Comparison of ENCODE assay signal across 24 cellular contexts in genomic region chr12:8957561-8957960, GRCh38. TPM values are rescaled to one million over a fixed set of nuclear protein-coding genes. Genes with fewer than 3 reads are reported as not detected.
DNase-seq lines count a peak whose midpoint lies in the region; ATAC-seq lines count a peak whose summit lies in the region.
"Had no signal": no experiment of that assay in that cellular context is flagged by ENCODE, and none has a peak within 500 bp of the region (broad histone marks: within the 10 kb centered on the region; RNA-seq: fewer than 3 reads in every experiment).

No MANE protein-coding gene starts in this region.

- H3K27ac Mint-ChIP-seq in activated T-cell treated with anti-CD3 and anti-CD28 coated beads, Interleukin-2, amount 50 U/mL, for 72 hours = peak overlapping the region; percentile 75
- peak overlapping the region; percentile 85 to 97 for H3K27ac Mint-ChIP-seq in T-cell

- intact Hi-C loops in left cardiac atrium (cut with DNase I) = loop anchor here in 1 of 2 donors (10.0 kb wide), 1 partner anchor 77 kb away; no protein-coding TSS in a partner anchor

- peaks cover 8 to 23% of the 10 kb centered on the region in 2 donors for H3K36me3 Mint-ChIP-seq in activated T-cell treated with anti-CD3 and anti-CD28 coated beads, Interleukin-2, amount 50 U/mL, for 72 hours (ENCODE audit: insufficient read depth in 2 of 2)
- peaks cover 11% of the 10 kb centered on the region for H3K36me3 Mint-ChIP-seq in T-cell

- no peak overlapping the region for H3K4me3 Mint-ChIP-seq in activated T-cell treated with anti-CD3 and anti-CD28 coated beads, Interleukin-2, amount 50 U/mL, for 72 hours
- H3K4me3 Mint-ChIP-seq in T-cell = peak overlapping the region in 1 of 3 donors; percentile 37

- CTCF ChIA-PET in T-cell (lab: Charles Lee) = interaction anchor here in 1 of 2 donors (1.0 kb wide), 1 partner anchor 81 kb away, joined by 5 read pairs; no protein-coding TSS in a partner anchor

- POLR2A ChIA-PET in T-cell (lab: Charles Lee) = interaction anchor here in 1 of 2 donors (0.6 kb wide), 1 partner anchor 81 kb away, joined by 11 read pairs; no protein-coding TSS in a partner anchor

- peaks cover 4% of the 10 kb centered on the region in 2 donors for H3K9me3 Mint-ChIP-seq in activated T-cell treated with anti-CD3 and anti-CD28 coated beads, Interleukin-2, amount 50 U/mL, for 72 hours
- peaks cover 0 to 10% (median 4%) of the 10 kb centered on the region in 3 donors for H3K9me3 Mint-ChIP-seq in T-cell

- no peak for DNase-seq in activated T-cell treated with anti-CD3 and anti-CD28 coated beads, Interleukin-2, amount 50 U/mL, for 72 hours
- DNase-seq in activated T-cell treated with anti-CD3 and anti-CD28 coated beads, Interleukin-2, amount 50 U/mL, for 48 hours = no peak
- DNase-seq in T-cell (no peak), left kidney (ENCODE audit: low read depth, low spot score) (peak; percentile 25), left cardiac atrium (no peak), NK-92 (lab: John Stamatoyannopoulos, UW; ENCODE audit: unreplicated experiment) (no peak)
- DNase-seq: DMS 273 treated with DMSO at 0.1 percent for 48 hours, DMS79, EL, GDM1, Karpas-422, NCI-H1092, NCI-H1417 treated with DMSO at 0.1 percent for 48 hours, NCI-H1694 treated with DMSO at 0.1 percent for 48 hours, NCI-H2081, NCI-H2227 treated with DMSO at 0.1 percent for 48 hours, NCI-H526 treated with DMSO at 0.1 percent for 48 hours, SHP77 had no signal

- H3K27me3 Mint-ChIP-seq in activated T-cell treated with anti-CD3 and anti-CD28 coated beads, Interleukin-2, amount 50 U/mL, for 72 hours (ENCODE audit: low read depth) = no peaks in the 10 kb centered on the region
- no peaks in the 10 kb centered on the region for H3K27me3 Mint-ChIP-seq in T-cell

- no peak for ATAC-seq in activated T-cell treated with anti-CD3 and anti-CD28 coated beads, Interleukin-2, amount 50 U/mL, for 72 hours (replicated peaks in 1 of 2)
- ATAC-seq in T-cell (replicated peaks in 1 of 4) = no peak
- no peak for ATAC-seq in left cardiac atrium
- no peak for ATAC-seq in GM19395 (IDR thresholded peaks at IDR 0.05; ENCODE audit: unreplicated experiment)
- ATAC-seq: GM12878, HCT116, Panc1 had no signal

- peaks cover 59% of the 10 kb centered on the region for H3K4me1 Mint-ChIP-seq in activated T-cell treated with anti-CD3 and anti-CD28 coated beads, Interleukin-2, amount 50 U/mL, for 72 hours (ENCODE audit: low read depth)
- H3K4me1 Mint-ChIP-seq in T-cell = peaks cover 70 to 94% (median 88%) of the 10 kb centered on the region in 3 donors

RNA-seq across cellular contexts. Expression of gene M6PR, which starts 8.1 kb away (rescaled TPM):
- 100 to 1,000 TPM; 149 to 153 TPM for total RNA-seq in activated T-cell treated with anti-CD3 and anti-CD28 coated beads, Interleukin-2, amount 50 U/mL, for 72 hours
- total RNA-seq in T-cell (100 to 1,000 TPM; 162 to 189 (median 187) TPM), left cardiac atrium (100 to 1,000 TPM in 1 of 2 donors, 10 to 100 TPM in 1; 90.0 to 104 TPM)

RNA-seq across cellular contexts. Expression of gene KLRG1, which starts 31.8 kb away (rescaled TPM):
- 1 to 10 TPM; 2.5 to 5.5 TPM for total RNA-seq in activated T-cell treated with anti-CD3 and anti-CD28 coated beads, Interleukin-2, amount 50 U/mL, for 72 hours
- total RNA-seq in T-cell = 10 to 100 TPM; 11.9 to 80.4 (median 28.0) TPM
- total RNA-seq in left cardiac atrium = 1 to 10 TPM; 3.1 to 7.7 TPM
- total RNA-seq: A172, HT-29 had no signal

RNA-seq across cellular contexts. Expression of gene PHC1, which starts 43.3 kb away (rescaled TPM):
- 10 to 100 TPM; 16.7 to 19.7 TPM for total RNA-seq in activated T-cell treated with anti-CD3 and anti-CD28 coated beads, Interleukin-2, amount 50 U/mL, for 72 hours
- total RNA-seq in T-cell (10 to 100 TPM; 38.6 to 54.6 (median 42.9) TPM), left cardiac atrium (10 to 100 TPM; 20.1 to 20.3 TPM)
